30 cellular contexts compared by ENCODE assay signal in the genomic region with DNA sequence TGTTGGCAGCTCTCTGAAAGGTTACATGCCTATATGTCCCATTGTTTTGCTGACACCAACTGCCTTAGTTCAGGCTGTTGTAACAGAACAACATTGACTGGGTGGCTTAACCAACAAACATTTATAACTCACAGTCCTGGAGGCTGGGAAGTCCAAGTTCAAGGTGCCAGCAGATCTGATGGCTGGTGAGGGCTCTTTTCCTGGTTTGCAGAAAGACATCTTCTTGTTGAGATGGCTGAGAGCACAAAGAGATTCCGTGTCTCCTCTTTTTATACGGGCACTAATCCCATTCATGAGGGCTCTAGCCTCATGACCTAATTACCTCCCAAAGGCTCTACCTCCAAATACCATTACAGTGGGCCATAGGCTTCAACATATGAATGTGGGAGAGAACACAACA. TPM values are rescaled to one million over a fixed set of nuclear protein-coding genes. Genes with fewer than 3 reads are reported as not detected.
"Had no signal": no experiment of that assay in that cellular context is flagged by ENCODE, and none has a peak within 500 bp of the region (broad histone marks: within the 10 kb centered on the region; RNA-seq: fewer than 3 reads in every experiment).

No MANE protein-coding gene starts in this region.

- H3K36me3 ChIP-seq: neural progenitor cell, ovary, spleen, stomach, thoracic aorta, thyroid gland, tibial nerve, upper lobe of right lung, uterus had no signal

- H2AFZ ChIP-seq: neural progenitor cell, parathyroid adenoma had no signal

- H3K9me3 Mint-ChIP-seq: naive thymus-derived CD4-positive, alpha-beta T cell; natural killer cell; nephron; neural progenitor cell; stimulated activated naive B cell treated with anti-CD40 and anti-IgM and Interleukin-4, amounts not matched to agents 10 μg/mL and 1 μg/mL and 100 μg/mL, for 72 hours; stimulated activated naive CD8-positive, alpha-beta T cell treated with anti-CD3 and anti-CD28 coated beads, Interleukin-15, Interleukin-2, amounts not matched to agents 100 ng/mL and 50 ng/mL, for 24 hours; type B pancreatic cell had no signal

- H3K4me3 ChIP-seq: neural progenitor cell, ovary, psoas muscle, skin epidermis, smooth muscle cell, spleen, stomach, thoracic aorta, thyroid gland, tibial nerve, upper lobe of right lung, uterus had no signal

- H3K27me3 Mint-ChIP-seq: stimulated activated naive CD8-positive, alpha-beta T cell treated with anti-CD3 and anti-CD28 coated beads, Interleukin-15, Interleukin-2, amounts not matched to agents 100 ng/mL and 50 ng/mL, for 24 hours had no signal

- H3K9me3 ChIP-seq: ovary, psoas muscle, spleen, stomach, thoracic aorta, thyroid gland, tibial nerve, upper lobe of right lung, uterus had no signal

- H3K4me2 ChIP-seq: neural progenitor cell, smooth muscle cell had no signal

- H3K4me1 ChIP-seq: neural progenitor cell, parathyroid adenoma, psoas muscle, stomach, thyroid gland, upper lobe of right lung, uterus had no signal

- H3K79me2 ChIP-seq: parathyroid adenoma had no signal

- H3K4me3 Mint-ChIP-seq: natural killer cell; nephron; neural progenitor cell; stimulated activated naive B cell treated with anti-CD40 and anti-IgM and Interleukin-4, amounts not matched to agents 10 μg/mL and 1 μg/mL and 100 μg/mL, for 72 hours; stimulated activated naive CD8-positive, alpha-beta T cell treated with anti-CD3 and anti-CD28 coated beads, Interleukin-15, Interleukin-2, amounts not matched to agents 100 ng/mL and 50 ng/mL, for 24 hours; type B pancreatic cell had no signal

- H3K27ac Mint-ChIP-seq: natural killer cell; neural progenitor cell; progenitor cell of endocrine pancreas; stimulated activated naive B cell treated with anti-CD40 and anti-IgM and Interleukin-4, amounts not matched to agents 10 μg/mL and 1 μg/mL and 100 μg/mL, for 72 hours; stimulated activated naive CD8-positive, alpha-beta T cell treated with anti-CD3 and anti-CD28 coated beads, Interleukin-15, Interleukin-2, amounts not matched to agents 100 ng/mL and 50 ng/mL, for 24 hours; type B pancreatic cell had no signal

- H3K27ac ChIP-seq: neural progenitor cell, ovary, parathyroid adenoma, psoas muscle, skin epidermis, spleen, stomach, thoracic aorta, thyroid gland, tibial nerve, upper lobe of right lung, uterus had no signal

- ATAC-seq: naive thymus-derived CD4-positive, alpha-beta T cell; natural killer cell; psoas muscle; right cardiac atrium; sciatic nerve; stimulated activated naive B cell treated with anti-CD40 and anti-IgM and Interleukin-4, amounts not matched to agents 10 μg/mL and 1 μg/mL and 100 μg/mL, for 72 hours; upper lobe of right lung had no signal

- DNase-seq: naive thymus-derived CD4-positive, alpha-beta T cell; natural killer cell; occipital lobe; ovary; posterior cingulate gyrus; psoas muscle; right cardiac atrium; spleen; stimulated activated CD4-positive, alpha-beta T cell treated with anti-CD3 and anti-CD28 coated beads, Interleukin-12 subunit alpha, Interleukin-12 subunit beta, amount 100 ng/mL, for 4 hours; stimulated activated CD4-positive, alpha-beta T cell treated with anti-CD3 and anti-CD28 coated beads, Interleukin-1b, Interleukin-23, amount 100 ng/mL, for 48 hours; stimulated activated CD4-positive, alpha-beta T cell treated with anti-CD3 and anti-CD28 coated beads, Interleukin-4, amount 100 ng/mL, for 1 hour; stimulated activated CD4-positive, alpha-beta T cell treated with anti-CD3 and anti-CD28 coated beads, Interleukin-4, amount 100 ng/mL, for 4 hours; stimulated activated CD8-positive, alpha-beta memory T cell treated with anti-CD3 and anti-CD28 coated beads, Interleukin-4, amount 100 ng/mL, for 48 hours; stimulated activated naive B cell treated with anti-CD40 and anti-IgM and Interleukin-4, amounts not matched to agents 10 μg/mL and 1 μg/mL and 100 μg/mL, for 72 hours; stimulated activated naive CD4-positive, alpha-beta T cell treated with Interleukin-2 at 50 U/mL for 16 hours; stomach; thyroid gland; upper lobe of right lung; uterus had no signal

- H3K27me3 ChIP-seq: ovary, spleen, stomach, thyroid gland, tibial nerve, upper lobe of right lung, uterus had no signal

- H3K36me3 Mint-ChIP-seq: natural killer cell; neural progenitor cell; stimulated activated naive B cell treated with anti-CD40 and anti-IgM and Interleukin-4, amounts not matched to agents 10 μg/mL and 1 μg/mL and 100 μg/mL, for 72 hours; type B pancreatic cell had no signal

- H3K9ac ChIP-seq: neural progenitor cell, parathyroid adenoma had no signal

RNA-seq across cellular contexts. Expression of a gene that starts 57.2 kb away (rescaled TPM):
- total RNA-seq: sciatic nerve, thoracic aorta, thyroid gland, tibial nerve, upper lobe of right lung had no signal
- polyA plus RNA-seq: naive thymus-derived CD4-positive, alpha-beta T cell; right cardiac atrium had no signal
